Comparison of ENCODE assay signal across 24 cellular contexts in the genomic region with DNA sequence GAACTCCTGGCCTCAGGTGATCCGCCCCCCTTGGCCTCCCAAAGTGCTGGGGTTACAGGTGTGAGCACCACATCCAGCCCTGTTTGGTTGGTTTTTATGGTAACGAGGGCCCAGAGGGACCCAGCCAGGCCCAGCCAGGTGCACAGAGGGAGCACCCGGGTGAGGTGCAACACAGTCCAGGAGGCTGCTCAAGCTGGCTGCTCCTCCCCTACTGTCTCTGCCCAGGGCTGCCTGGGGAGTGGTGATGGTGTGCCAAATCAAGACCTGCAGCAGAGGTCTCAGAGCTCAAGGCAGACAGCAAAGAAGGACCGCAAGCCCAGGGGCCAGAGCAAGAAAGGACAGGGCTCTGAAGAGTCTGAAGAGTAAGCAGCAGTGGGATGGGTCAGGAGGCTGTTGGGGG. TPM values are rescaled to one million over a fixed set of nuclear protein-coding genes. Genes with fewer than 3 reads are reported as not detected.
"Had no signal": no experiment of that assay in that cellular context is flagged by ENCODE, and none has a peak within 500 bp of the region (broad histone marks: within the 10 kb centered on the region; RNA-seq: fewer than 3 reads in every experiment).

No MANE protein-coding gene starts in this region.

- H2AFZ ChIP-seq: parathyroid adenoma had no signal

- H3K4me3 ChIP-seq: body of pancreas, coronary artery, heart left ventricle, testis had no signal

- H3K79me2 ChIP-seq: parathyroid adenoma had no signal

- H3K9me3 Mint-ChIP-seq: activated naive CD4-positive, alpha-beta T cell treated with anti-CD3 and anti-CD28 coated beads, Interleukin-2, amount 50 U/mL, for 72 hours; activated T-cell treated with anti-CD3 and anti-CD28 coated beads, Interleukin-2, amount 50 U/mL, for 4 hours; neural progenitor cell; stimulated activated naive CD8-positive, alpha-beta T cell treated with anti-CD3 and anti-CD28 coated beads, Interleukin-15, amount 100 ng/mL, for 72 hours had no signal

- H3K27ac Mint-ChIP-seq: activated CD8-positive, alpha-beta memory T cell treated with anti-CD3 and anti-CD28 coated beads, Interleukin-2, amount 10 ng/mL, durations not matched to agents 7 days and 5 days; T-helper 17 cell had no signal

- H3K27me3 ChIP-seq: body of pancreas, neural progenitor cell, testis had no signal

- H3K27ac ChIP-seq: body of pancreas, coronary artery, heart left ventricle, neural progenitor cell, parathyroid adenoma, testis had no signal

- DNase-seq: activated CD4-positive, alpha-beta T cell treated with anti-CD3 and anti-CD28 coated beads for 1 hour; activated CD4-positive, alpha-beta T cell treated with anti-CD3 and anti-CD28 coated beads, Interleukin-2, amount 50 U/mL, for 48 hours; activated CD8-positive, alpha-beta memory T cell treated with anti-CD3 and anti-CD28 coated beads, Interleukin-2, amount 10 ng/mL, durations not matched to agents 7 days and 5 days; activated effector memory CD4-positive, alpha-beta T cell treated with anti-CD3 and anti-CD28 coated beads, Interleukin-2, amount 50 U/mL, for 16 hours; activated T-cell treated with anti-CD3 and anti-CD28 coated beads, Interleukin-2, amount 50 U/mL, for 4 hours; amniotic stem cell; body of pancreas; central memory CD4-positive, alpha-beta T cell; effector CD8-positive, alpha-beta T cell; heart left ventricle; kidney glomerular epithelial cell; stimulated activated CD4-positive, alpha-beta T cell treated with anti-CD3 and anti-CD28 coated beads, Interleukin-4, amount 100 ng/mL, for 4 hours; stimulated activated naive CD8-positive, alpha-beta T cell treated with anti-CD3 and anti-CD28 coated beads, Interleukin-15, amount 100 ng/mL, for 72 hours; T-helper 17 cell; testis had no signal

- H3K27me3 Mint-ChIP-seq: stimulated activated naive CD8-positive, alpha-beta T cell treated with anti-CD3 and anti-CD28 coated beads, Interleukin-15, amount 100 ng/mL, for 72 hours; T-helper 17 cell had no signal

- H3K4me1 Mint-ChIP-seq: activated CD8-positive, alpha-beta memory T cell treated with anti-CD3 and anti-CD28 coated beads, Interleukin-2, amount 10 ng/mL, durations not matched to agents 7 days and 5 days; stimulated activated naive CD8-positive, alpha-beta T cell treated with anti-CD3 and anti-CD28 coated beads, Interleukin-15, amount 100 ng/mL, for 72 hours had no signal

- H3K4me1 ChIP-seq: body of pancreas, parathyroid adenoma, testis had no signal

- H3K36me3 ChIP-seq: heart left ventricle, neural progenitor cell had no signal

- H3K9ac ChIP-seq: neural progenitor cell, parathyroid adenoma had no signal

- H3K9me3 ChIP-seq: body of pancreas, heart left ventricle, testis had no signal

- H3K36me3 Mint-ChIP-seq: activated CD8-positive, alpha-beta memory T cell treated with anti-CD3 and anti-CD28 coated beads, Interleukin-2, amount 10 ng/mL, durations not matched to agents 7 days and 5 days; activated naive CD4-positive, alpha-beta T cell treated with anti-CD3 and anti-CD28 coated beads, Interleukin-2, amount 50 U/mL, for 72 hours; neural progenitor cell had no signal

- H3K4me3 Mint-ChIP-seq: activated CD8-positive, alpha-beta memory T cell treated with anti-CD3 and anti-CD28 coated beads, Interleukin-2, amount 10 ng/mL, durations not matched to agents 7 days and 5 days; activated T-cell treated with anti-CD3 and anti-CD28 coated beads, Interleukin-2, amount 50 U/mL, for 4 hours; stimulated activated naive CD8-positive, alpha-beta T cell treated with anti-CD3 and anti-CD28 coated beads, Interleukin-15, amount 100 ng/mL, for 72 hours; T-helper 17 cell had no signal

RNA-seq across cellular contexts. Expression of gene TSGA10IP, which starts 1.4 kb away (rescaled TPM):
- total RNA-seq: activated CD8-positive, alpha-beta memory T cell treated with anti-CD3 and anti-CD28 coated beads, Interleukin-2, amount 10 ng/mL, durations not matched to agents 7 days and 5 days; activated naive CD4-positive, alpha-beta T cell treated with anti-CD3 and anti-CD28 coated beads, Interleukin-2, amount 50 U/mL, for 72 hours; activated T-cell treated with anti-CD3 and anti-CD28 coated beads, Interleukin-2, amount 50 U/mL, for 4 hours; body of pancreas; frontal cortex; lower leg skin; mesenteric fat pad; renal cortical epithelial cell; T-helper 17 cell had no signal
- polyA plus RNA-seq: fibroblast of lung, heart left ventricle had no signal

RNA-seq across cellular contexts. Expression of gene FOSL1, which starts 46.5 kb away (rescaled TPM):
- total RNA-seq: frontal cortex had no signal
